Comparison of ENCODE assay signal across 18 cellular contexts in the genomic region with DNA sequence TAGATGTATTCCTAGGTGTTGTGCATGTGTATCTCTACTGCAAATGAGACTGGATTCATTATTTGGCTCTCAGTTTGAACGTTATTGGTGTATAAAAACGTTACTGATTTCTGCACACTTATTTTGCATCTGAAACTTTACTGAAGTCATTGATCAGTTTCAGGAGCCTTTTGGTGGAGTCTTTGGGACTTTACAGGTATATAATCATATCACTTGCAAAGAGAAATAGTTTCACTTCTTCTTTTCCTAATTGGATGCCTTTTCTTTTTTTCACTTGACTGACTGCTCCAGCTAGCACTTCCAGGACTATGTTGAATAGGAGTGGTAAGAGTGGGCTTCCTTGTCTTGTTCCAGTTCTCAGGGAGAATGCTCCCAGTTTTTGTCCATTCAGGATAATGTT.
A peak's percentile ranks its signal among the peaks of the same experiment; 100 is the strongest.
DNase-seq lines count a peak whose midpoint lies in the region; ATAC-seq lines count a peak whose summit lies in the region.
"Had no signal": no experiment of that assay in that cellular context is flagged by ENCODE, and none has a peak within 500 bp of the region (broad histone marks: within the 10 kb centered on the region; RNA-seq: fewer than 3 reads in every experiment).

No MANE protein-coding gene starts in this region.

- ATAC-seq in GM18498 (IDR thresholded peaks at IDR 0.05; ENCODE audit: unreplicated experiment) (peak; percentile 69), GM19452 (IDR thresholded peaks at IDR 0.05; ENCODE audit: unreplicated experiment) (peak; percentile 70), HG02852 (IDR thresholded peaks at IDR 0.05; ENCODE audit: unreplicated experiment) (peak; percentile 55)

- DNase-seq in RPMI8226 (peak; percentile 18), NCI-H2029 treated with DMSO at 0.1 percent for 48 hours (lab: John Stamatoyannopoulos, UW) (no peak), DMS79 (lab: John Stamatoyannopoulos, UW) (no peak), C1 segment of cervical spinal cord (lab: John Stamatoyannopoulos, UW) (no peak), NCI-H1930 (lab: John Stamatoyannopoulos, UW) (no peak)
- DNase-seq: CD8-positive, alpha-beta memory T cell; H7; HFFc6; NCI-H1436; NCI-H2081; NCI-H510A; NCI-H748 treated with DMSO at 0.1 percent for 48 hours; NK-92 treated with Interleukin-12 subunit alpha and Interleukin-12 subunit beta, amount 100 ng/mL, for 24 hours; OCI-M1; SHP77 had no signal
